Comparison of ENCODE assay signal across 8 cellular contexts in genomic region chr12:46384451-46385301, GRCh38. TPM values are rescaled to one million over a fixed set of nuclear protein-coding genes. Genes with fewer than 3 reads are reported as not detected.
DNase-seq lines count a peak whose midpoint lies in the region; ATAC-seq and TF ChIP-seq lines count a peak whose summit lies in the region.

No MANE protein-coding gene starts in this region.

- H3K9ac ChIP-seq in HUES64 (ENCODE audit: low read depth, low read length) (peak overlapping the region; percentile 96), muscle layer of colon (ENCODE audit: low read length) (peak overlapping the region; percentile 73)

- intact Hi-C loops in breast epithelium (cut with DNase I; ENCODE audit: low total_unique reads) (no loop called here), mucosa of descending colon (cut with DNase I, micrococcal nuclease) (no loop called here)

- H3K36me3 ChIP-seq in HUES64 (ENCODE audit: insufficient read depth, low read length) (peaks cover 18% of the 10 kb centered on the region), breast epithelium (no peaks in the 10 kb centered on the region), muscle layer of colon (ENCODE audit: insufficient read depth, low read length) (no peaks in the 10 kb centered on the region), mucosa of descending colon (ENCODE audit: low read depth) (no peaks in the 10 kb centered on the region)

- CTCF ChIA-PET in AG04450 (lab: Charles Lee) = interaction anchor here (1.5 kb wide), 1 partner anchor 549 kb away, joined by 6 read pairs; no protein-coding TSS in a partner anchor

- POLR2A ChIA-PET in AG04450 (lab: Yijun Ruan, JAX) = interaction anchor here (0.9 to 2.8 kb wide), 16 partner anchors 13 to 277 kb away, joined by 3 to 31 read pairs (median 5); no protein-coding TSS in a partner anchor

- H3K4me1 ChIP-seq in HUES64 (ENCODE audit: insufficient read depth, low read length) (peaks cover 64% of the 10 kb centered on the region), breast epithelium (peaks cover 0 to 24% of the 10 kb centered on the region in 2 donors), muscle layer of colon (ENCODE audit: insufficient read depth, low read length) (peaks cover 52% of the 10 kb centered on the region), mucosa of descending colon (ENCODE audit: low read depth) (peaks cover 8% of the 10 kb centered on the region)

- TF ChIP-seq CTCF in AG04450 (IDR thresholded peaks at IDR 0.05; ENCODE audit: low read depth, low read length) (no peak), breast epithelium (IDR thresholded peaks at IDR 0.05) (no peak), mucosa of descending colon (IDR thresholded peaks at IDR 0.05) (no peak)

- WGBS in HUES64 = 67% methylated on average over 6 of the region's 9 CpGs

- DNase-seq in AG04450 (ENCODE audit: low read depth, low spot score) (no peak), breast epithelium (ENCODE audit: low spot score in 2 of 2) (no peak), mucosa of descending colon (no peak), ureter (ENCODE audit: low spot score) (no peak)
- DNase-seq in stimulated activated CD4-positive, alpha-beta T cell treated with anti-CD3 and anti-CD28 coated beads, Interleukin-2, amount 100 ng/mL, for 48 hours = no peak

- peak overlapping the region; percentile 75 for H3K4me3 ChIP-seq in AG04450 (ENCODE audit: low read depth, low read length)
- H3K4me3 ChIP-seq in HUES64 (ENCODE audit: low read length) = peak overlapping the region; percentile 89
- peak overlapping the region; percentile 76 to 78 (median 77) for H3K4me3 ChIP-seq in breast epithelium
- peak overlapping the region in 1 of 2 donors; percentile 86 for H3K4me3 ChIP-seq in muscle layer of colon (ENCODE audit: low read depth in 1 of 2, low read length in 2 of 2)
- no peak overlapping the region for H3K4me3 ChIP-seq in mucosa of descending colon

- ATAC-seq in mucosa of descending colon (no peak), HG03520 (IDR thresholded peaks at IDR 0.05; ENCODE audit: unreplicated experiment) (no peak)

- H3K27ac ChIP-seq in AG04450 (ENCODE audit: low read depth, low read length) (peak overlapping the region; percentile 100), HUES64 (ENCODE audit: low read depth, low read length) (peak overlapping the region; percentile 99), breast epithelium (peak overlapping the region; percentile 98 to 100), muscle layer of colon (ENCODE audit: low read depth, low read length) (peak overlapping the region; percentile 99)

- H3K27me3 ChIP-seq in AG04450 (ENCODE audit: control insufficient read depth, insufficient read depth, low read length) = no peaks in the 10 kb centered on the region
- H3K27me3 ChIP-seq in HUES64 (ENCODE audit: insufficient read depth, low read length) = no peaks in the 10 kb centered on the region
- H3K27me3 ChIP-seq in breast epithelium = no peaks in the 10 kb centered on the region
- H3K27me3 ChIP-seq in muscle layer of colon (ENCODE audit: control insufficient read depth in 1 of 2, insufficient read depth in 2 of 2, low read length in 2 of 2) = no peaks in the 10 kb centered on the region

- TF ChIP-seq POLR2A in breast epithelium (IDR thresholded peaks at IDR 0.05) = no peak

- H3K9me3 ChIP-seq in AG04450 (ENCODE audit: control insufficient read depth, insufficient read depth, low read length) = no peaks in the 10 kb centered on the region
- H3K9me3 ChIP-seq in HUES64 (ENCODE audit: insufficient read depth, low read depth, low read length) = no peaks in the 10 kb centered on the region
- no peaks in the 10 kb centered on the region for H3K9me3 ChIP-seq in breast epithelium
- H3K9me3 ChIP-seq in muscle layer of colon (ENCODE audit: low read length) = no peaks in the 10 kb centered on the region
- H3K9me3 ChIP-seq in mucosa of descending colon = no peaks in the 10 kb centered on the region

RNA-seq across cellular contexts. Expression of gene SLC38A2, which starts 12.1 kb away (rescaled TPM):
- polyA plus RNA-seq in AG04450 (2011; rRNA removed) = 520 and 749 TPM in 2 replicates
- 432 and 681 TPM in 2 replicates for polyA minus RNA-seq in AG04450 (2011; rRNA and poly(A)+ RNA removed)
- 197 TPM for polyA plus RNA-seq in HUES64 (2013, experiment 1 of 2)
- 203 TPM for polyA plus RNA-seq in HUES64 (2013, experiment 2 of 2)
- total RNA-seq in breast epithelium (100 to 1,000 TPM; 250 to 424 (median 399) TPM), mucosa of descending colon (100 to 1,000 TPM in 2 of 3 donors, 10 to 100 TPM in 1; 82.9 to 216 (median 143) TPM), ureter (292 TPM)
